ENCODE assay signal across 9 cellular contexts in genomic region chr5:176530983-176531901, GRCh38. TPM values are rescaled to one million over a fixed set of nuclear protein-coding genes. Genes with fewer than 3 reads are reported as not detected.
DNase-seq lines count a peak whose midpoint lies in the region; ATAC-seq, FAIRE-seq and TF ChIP-seq lines count a peak whose summit lies in the region.
"Had no signal": no experiment of that assay in that cellular context is flagged by ENCODE, and none has a peak within 500 bp of the region (broad histone marks: within the 10 kb centered on the region; RNA-seq: fewer than 3 reads in every experiment).

No MANE protein-coding gene starts in this region.

- H3K27me3 ChIP-seq in BE2C: no peaks in the 10 kb centered on the region
- H3K27me3 ChIP-seq in IMR-90 (ENCODE audit: control insufficient read depth, insufficient read depth, low read length): no peaks in the 10 kb centered on the region

- H4K5ac ChIP-seq in IMR-90 (ENCODE audit: low read depth, low read length): no peak overlapping the region

- no peak overlapping the region for H3K18ac ChIP-seq in IMR-90 (ENCODE audit: low read depth, low read length)

- no peak overlapping the region for H3K9ac ChIP-seq in IMR-90 (ENCODE audit: low read depth, low read length)

- FAIRE-seq in urothelium cell line (lab: Jason Lieb, UNC): no peak

- no peak overlapping the region for H3K4me2 ChIP-seq in IMR-90 (ENCODE audit: low read depth, low read length)

- no peak overlapping the region for H2BK120ac ChIP-seq in IMR-90 (ENCODE audit: low read depth, low read length)

- H3K23ac ChIP-seq in IMR-90 (ENCODE audit: low read depth, low read length): no peak overlapping the region

- no peaks in the 10 kb centered on the region for H3K9me3 Mint-ChIP-seq in activated naive CD8-positive, alpha-beta T cell treated with anti-CD3 and anti-CD28 coated beads, Interleukin-2, amount 50 U/mL, for 24 hours
- H3K9me3 Mint-ChIP-seq in naive B cell: no peaks in the 10 kb centered on the region

- H3K4me3 ChIP-seq in BE2C (ENCODE audit: low read depth, low read length) (no peak overlapping the region), IMR-90 (ENCODE audit: insufficient read depth, low read depth, low read length) (no peak overlapping the region)

- no peak overlapping the region for H2BK20ac ChIP-seq in IMR-90 (ENCODE audit: low read depth, low read length)

- peak overlapping the region; percentile 59 for H3K27ac Mint-ChIP-seq in activated naive CD8-positive, alpha-beta T cell treated with anti-CD3 and anti-CD28 coated beads, Interleukin-2, amount 50 U/mL, for 24 hours
- H3K27ac Mint-ChIP-seq in naive B cell: peak overlapping the region in 3 of 6 donors; percentile 42 to 77 (median 77)

- H3K27ac ChIP-seq in IMR-90 (ENCODE audit: insufficient read depth, low read length): peak overlapping the region; percentile 31; the same call in 1 of the 2 replicates

- H3K4me1 ChIP-seq in BE2C (peaks cover 57% of the 10 kb centered on the region), IMR-90 (ENCODE audit: control insufficient read depth, insufficient read depth, low read length) (peaks cover 24% of the 10 kb centered on the region)

- TF ChIP-seq RAD21 in IMR-90 (IDR thresholded peaks at IDR 0.05; ENCODE audit: low read length): no peak

- BruUV-seq in IMR-90 (replicated peaks; lab: Mats Ljungman, UMichigan): no TSS peak

- H4K91ac ChIP-seq in IMR-90 (ENCODE audit: insufficient read depth, low read depth, low read length): no peak overlapping the region

- dilution Hi-C loops in IMR-90 (cut with HindIII; ENCODE audit: low sequenced_read_pairs, unreplicated experiment): no loop called here

- no peak overlapping the region for H2AK5ac ChIP-seq in IMR-90 (ENCODE audit: low read depth, low read length)

- DNase-seq in BE2C: peak; percentile 90
- peak; percentile 74 for DNase-seq in IMR-90
- DNase-seq in activated naive CD8-positive, alpha-beta T cell treated with anti-CD3 and anti-CD28 coated beads, Interleukin-2, amount 50 U/mL, for 24 hours: peak; percentile 41
- no peak for DNase-seq in naive B cell
- no peak for DNase-seq in KG1 (lab: John Stamatoyannopoulos, UW)
- DNase-seq in NCI-H1105 treated with DMSO at 0.1 percent for 48 hours (lab: John Stamatoyannopoulos, UW): no peak
- no peak for DNase-seq in urothelium cell line (ENCODE audit: low spot score)

- H2AFZ ChIP-seq in IMR-90 (replicated peaks; ENCODE audit: low read length, poor library complexity): peak overlapping the region; percentile 77

- peak; percentile 78 for ATAC-seq in IMR-90 (ENCODE audit: low read depth)
- ATAC-seq in activated naive CD8-positive, alpha-beta T cell treated with anti-CD3 and anti-CD28 coated beads, Interleukin-2, amount 50 U/mL, for 24 hours: peak; percentile 27
- ATAC-seq in naive B cell (ENCODE audit: low read depth in 2 of 2): no peak
- ATAC-seq in GM18873 (IDR thresholded peaks at IDR 0.05; ENCODE audit: low FRiP score, unreplicated experiment): no peak

- peaks cover 63% of the 10 kb centered on the region for H3K4me1 Mint-ChIP-seq in activated naive CD8-positive, alpha-beta T cell treated with anti-CD3 and anti-CD28 coated beads, Interleukin-2, amount 50 U/mL, for 24 hours
- peaks cover 41 to 53% (median 43%) of the 10 kb centered on the region in 3 donors for H3K4me1 Mint-ChIP-seq in naive B cell

- POLR2A ChIA-PET in IMR-90 (lab: Charles Lee; ENCODE audit: unreplicated experiment): no interaction called here

- H3K4ac ChIP-seq in IMR-90 (ENCODE audit: low read depth, low read length): no peak overlapping the region

- no peak overlapping the region for H2BK15ac ChIP-seq in IMR-90 (ENCODE audit: low read depth, low read length)

- peak overlapping the region; percentile 35 for H3K4me3 Mint-ChIP-seq in activated naive CD8-positive, alpha-beta T cell treated with anti-CD3 and anti-CD28 coated beads, Interleukin-2, amount 50 U/mL, for 24 hours
- H3K4me3 Mint-ChIP-seq in naive B cell: peak overlapping the region in 6 of 8 donors; percentile 59 to 84 (median 69)

- peaks cover 18% of the 10 kb centered on the region for H3K36me3 Mint-ChIP-seq in activated naive CD8-positive, alpha-beta T cell treated with anti-CD3 and anti-CD28 coated beads, Interleukin-2, amount 50 U/mL, for 24 hours (ENCODE audit: low read depth)
- H3K36me3 Mint-ChIP-seq in naive B cell: peaks cover 0 to 8% of the 10 kb centered on the region in 2 donors

- intact Hi-C loops in IMR-90 (cut with micrococcal nuclease): no loop called here

- H3K56ac ChIP-seq in IMR-90 (ENCODE audit: extremely low read depth, insufficient read depth, low read length): no peak overlapping the region

- CTCF ChIA-PET in IMR-90 (lab: Yijun Ruan, JAX): interaction anchor here (1.2 kb wide), 1 partner anchor 84 kb away, joined by 4 read pairs; no protein-coding TSS in a partner anchor

- no peak for TF ChIP-seq POLR2A in IMR-90 (IDR thresholded peaks at IDR 0.05; ENCODE audit: low read depth, low read length)

- H3K79me1 ChIP-seq in IMR-90 (ENCODE audit: low read depth in 1 of 2, low read length in 2 of 2): peaks cover 23 to 48% of the 10 kb centered on the region in 2 experiments

- H3K14ac ChIP-seq in IMR-90 (replicated peaks; ENCODE audit: low read depth, low read length): no peak overlapping the region

- peaks cover 70% of the 10 kb centered on the region for H3K36me3 ChIP-seq in BE2C
- H3K36me3 ChIP-seq in IMR-90 (ENCODE audit: control insufficient read depth, insufficient read depth, low read length): peaks cover 45% of the 10 kb centered on the region

- H2BK5ac ChIP-seq in IMR-90 (ENCODE audit: low read depth, low read length, poor library complexity, severe bottlenecking): no peak overlapping the region

- no peak overlapping the region for H4K8ac ChIP-seq in IMR-90 (ENCODE audit: low read depth in 2 of 2, low read length in 2 of 2)

- H3K9me3 ChIP-seq in BE2C (no peaks in the 10 kb centered on the region), IMR-90 (ENCODE audit: control insufficient read depth, insufficient read depth, low read length) (no peaks in the 10 kb centered on the region)

- 72% methylated on average over 9 of the region's 24 CpGs; no CpG with 5 or more reads in 1 of the 2 experiments for WGBS in IMR-90 (ENCODE audit: extremely low coverage in 2 of 2, insufficient read length in 1 of 2), 2 experiments

- H3K9me1 ChIP-seq in IMR-90 (ENCODE audit: insufficient read depth, low read length): peaks cover 15% of the 10 kb centered on the region; the same call in 1 of the 2 replicates

- TF ChIP-seq CTCF in BE2C (IDR thresholded peaks at IDR 0.05; ENCODE audit: low read depth, low read length) (no peak), IMR-90 (conservative IDR thresholded peaks at IDR 0.05; ENCODE audit: low read depth, low read length) (no peak)

- in situ Hi-C loops in IMR-90 (cut with MboI; ENCODE audit: low sequenced_read_pairs): no loop called here

- H4K20me1 ChIP-seq in IMR-90 (ENCODE audit: insufficient read depth, low read length): peaks cover 28% of the 10 kb centered on the region

- H3K27me3 Mint-ChIP-seq in activated naive CD8-positive, alpha-beta T cell treated with anti-CD3 and anti-CD28 coated beads, Interleukin-2, amount 50 U/mL, for 24 hours: no peaks in the 10 kb centered on the region
- H3K27me3 Mint-ChIP-seq in naive B cell: no peaks in the 10 kb centered on the region

- H2AK9ac ChIP-seq in IMR-90 (replicated peaks; ENCODE audit: low read depth, low read length, poor library complexity): peak overlapping the region; percentile 75

TF ChIP-seq in IMR-90, 13 proteins besides CTCF, POLR2A, EP300 and RAD21:
- peak; percentile 89; the same call in 1 of the 2 replicates for TF ChIP-seq MAZ (IDR thresholded peaks at IDR 0.05; ENCODE audit: borderline replicate concordance, low read depth, low read length)
- TF ChIP-seq MAFK (IDR thresholded peaks at IDR 0.05; ENCODE audit: low read depth, low read length): no peak

RNA-seq across cellular contexts. Expression of gene RNF44, which starts 6.0 kb away (rescaled TPM):
- 156 TPM for polyA plus RNA-seq in BE2C (2012; ENCODE audit: insufficient read depth, insufficient read length, low read depth)
- total RNA-seq in IMR-90 (2012; rRNA removed): 0.54 and 0.83 TPM in 2 replicates
- polyA plus RNA-seq in IMR-90 (2012; rRNA removed) (12.4 and 13.2 TPM in 2 replicates), naive B cell (ENCODE audit: low read depth in 6 of 6) (1 to 10 TPM in 5 of 6 donors, under 1 TPM in 1; 0.38 to 6.1 (median 2.9) TPM)
- 5.9 and 12.1 TPM in 2 replicates for polyA plus RNA-seq in IMR-90 (2012; cell fraction: cytosol; rRNA removed)
- polyA plus RNA-seq in IMR-90 (2012; cell fraction: nucleus; rRNA removed; ENCODE audit: low replicate concordance): 56.1 and 127 TPM in 2 replicates

RNA-seq across cellular contexts. Expression of gene CDHR2, which starts 17.9 kb away (rescaled TPM):
- 7.5 TPM for polyA plus RNA-seq in BE2C (2012; ENCODE audit: insufficient read depth, insufficient read length, low read depth)
- not detected in 2 replicates for total RNA-seq in IMR-90 (2012; rRNA removed)
- polyA plus RNA-seq in IMR-90 (2012; rRNA removed): not detected in 2 replicates
- polyA plus RNA-seq in IMR-90 (2012; cell fraction: cytosol; rRNA removed): not detected in 2 replicates
- 0.07 TPM in 2 replicates for polyA plus RNA-seq in IMR-90 (2012; cell fraction: nucleus; rRNA removed; ENCODE audit: low replicate concordance)
- not detected for polyA plus RNA-seq in naive B cell (ENCODE audit: low read depth in 6 of 6)
- total RNA-seq: pulmonary artery endothelial cell had no signal

Comparison
In these comparisons a context has a peak if more than half of its experiments do, and no peak if none do; other contexts are left out.
1. DNase-seq: peak in BE2C (single experiment), IMR-90 (single experiment) and activated naive CD8-positive, alpha-beta T cell treated with anti-CD3 and anti-CD28 coated beads, Interleukin-2, amount 50 U/mL, for 24 hours (single experiment); none in naive B cell (single experiment), KG1 (single experiment), NCI-H1105 treated with DMSO at 0.1 percent for 48 hours (single experiment) and urothelium cell line (single experiment).
2. ATAC-seq: peak in IMR-90 (single experiment) and activated naive CD8-positive, alpha-beta T cell treated with anti-CD3 and anti-CD28 coated beads, Interleukin-2, amount 50 U/mL, for 24 hours (single experiment); none in naive B cell (0 of 2) and GM18873 (single experiment).